ENCODE assay signal across 8 cellular contexts in the genomic region with DNA sequence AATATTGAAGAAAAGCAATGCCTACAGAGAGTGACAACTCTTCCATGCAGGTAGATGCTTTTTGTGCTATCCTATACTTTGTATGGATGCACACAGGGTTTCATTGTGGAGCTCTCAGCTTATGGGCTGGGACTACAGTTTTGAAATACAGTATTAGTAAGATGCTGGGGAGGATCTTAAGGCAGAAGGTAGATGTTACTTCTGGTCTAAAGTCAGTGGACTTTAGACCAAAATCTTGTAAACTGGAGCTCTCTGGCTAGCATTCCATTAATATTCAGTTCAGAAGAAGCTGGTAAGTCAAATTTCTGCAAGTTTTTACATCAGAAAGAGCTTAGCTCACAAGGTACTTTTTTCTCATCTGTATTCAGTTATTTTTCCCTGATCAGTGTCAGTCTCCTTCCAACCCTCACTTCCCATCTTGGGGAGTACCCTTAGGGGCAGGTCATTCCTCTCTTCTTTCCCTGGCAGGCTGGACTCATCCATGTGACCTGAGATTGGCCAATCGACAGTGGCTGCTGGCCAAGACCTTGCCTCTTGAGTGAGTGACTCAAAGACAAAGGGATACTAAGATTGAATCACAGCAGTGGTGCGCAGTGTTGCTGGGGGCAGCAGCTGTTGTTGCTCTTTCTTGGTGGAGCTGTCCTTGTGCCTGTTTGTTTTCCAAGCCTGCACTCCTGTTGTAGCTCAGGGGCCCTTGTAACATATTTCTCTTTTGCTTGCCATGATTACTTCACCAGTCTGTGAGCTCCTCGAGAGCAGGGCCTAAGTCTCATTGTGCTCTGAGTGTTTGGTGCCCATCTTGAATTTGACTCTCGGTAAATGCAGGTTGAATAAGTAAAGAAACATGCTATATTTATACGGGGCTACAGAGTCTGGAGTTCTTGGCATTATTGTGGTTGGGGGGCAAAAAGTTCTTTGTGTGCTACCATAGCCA. TPM values are rescaled to one million over a fixed set of nuclear protein-coding genes. Genes with fewer than 3 reads are reported as not detected.
A peak's percentile ranks its signal among the peaks of the same experiment; 100 is the strongest.
DNase-seq lines count a peak whose midpoint lies in the region; ATAC-seq, FAIRE-seq and TF ChIP-seq lines count a peak whose summit lies in the region.

No MANE protein-coding gene starts in this region.

- no peaks in the 10 kb centered on the region for H3K27me3 ChIP-seq in MM.1S (replicated peaks; ENCODE audit: insufficient read depth, low read length)

- no peaks in the 10 kb centered on the region for H4K20me1 ChIP-seq in MM.1S (ENCODE audit: insufficient read depth, low read length)

- no peak for ATAC-seq in central memory CD8-positive, alpha-beta T cell (replicated peaks; ENCODE audit: extremely low read depth, poor library complexity, severe bottlenecking)

- H3K4me1 Mint-ChIP-seq in T-helper 2 cell treated with Interferon-gamma antibody and Interleukin-4, amounts not matched to agents 5 μg/mL and 100 μg/mL, for 36 hours (ENCODE audit: low read depth): peaks cover 34% of the 10 kb centered on the region
- H3K4me1 Mint-ChIP-seq in central memory CD8-positive, alpha-beta T cell: peaks cover 55% of the 10 kb centered on the region

- H2AFZ ChIP-seq in MM.1S (ENCODE audit: low read length): peak overlapping the region; percentile 43; the same call in 1 of the 2 replicates

- H3K9me3 ChIP-seq in MM.1S (replicated peaks; ENCODE audit: insufficient read depth, low read length) (no peaks in the 10 kb centered on the region), kidney (ENCODE audit: control insufficient read depth in 1 of 2, low read length in 2 of 2) (no peaks in the 10 kb centered on the region)

- peaks cover 19% of the 10 kb centered on the region for H3K79me2 ChIP-seq in MM.1S (ENCODE audit: low read length)

- TF ChIP-seq CTCF in MM.1S (IDR thresholded peaks at IDR 0.05; ENCODE audit: low read length) (no peak), kidney (IDR thresholded peaks at IDR 0.05; ENCODE audit: borderline replicate concordance, extremely low read depth, insufficient read depth) (no peak)

- H3K9me2 ChIP-seq in MM.1S (replicated peaks; ENCODE audit: insufficient read depth, low read length): no peaks in the 10 kb centered on the region

- peak; percentile 93 for DNase-seq in ELF-1 (ENCODE audit: low read depth, low spot score)
- no peak for DNase-seq in MM.1S
- peak; percentile 52 for DNase-seq in T-helper 2 cell treated with Interferon-gamma antibody and Interleukin-4, amounts not matched to agents 5 μg/mL and 100 μg/mL, for 36 hours (ENCODE audit: low spot score)
- DNase-seq in central memory CD8-positive, alpha-beta T cell (ENCODE audit: low spot score in 2 of 2): no peak
- peak; percentile 97 for DNase-seq in kidney
- no peak for DNase-seq in NCI-H526 treated with DMSO at 0.1 percent for 48 hours (lab: John Stamatoyannopoulos, UW)
- DNase-seq in GM19238 (ENCODE audit: insufficient read length, low spot score): no peak

- H3K27ac Mint-ChIP-seq in T-helper 2 cell treated with Interferon-gamma antibody and Interleukin-4, amounts not matched to agents 5 μg/mL and 100 μg/mL, for 36 hours: peak overlapping the region; percentile 98
- H3K27ac Mint-ChIP-seq in central memory CD8-positive, alpha-beta T cell (ENCODE audit: low read depth): peak overlapping the region; percentile 98

- H3K36me3 ChIP-seq in MM.1S (replicated peaks; ENCODE audit: insufficient read depth, low read length) (no peaks in the 10 kb centered on the region), kidney (ENCODE audit: control insufficient read depth in 1 of 2, insufficient read depth in 2 of 2, low read length in 2 of 2) (no peaks in the 10 kb centered on the region)

- peaks cover 10% of the 10 kb centered on the region for H3K36me3 Mint-ChIP-seq in T-helper 2 cell treated with Interferon-gamma antibody and Interleukin-4, amounts not matched to agents 5 μg/mL and 100 μg/mL, for 36 hours (ENCODE audit: low read depth)
- peaks cover 20% of the 10 kb centered on the region for H3K36me3 Mint-ChIP-seq in central memory CD8-positive, alpha-beta T cell (ENCODE audit: insufficient read depth)

- H3K27ac ChIP-seq in MM.1S (ENCODE audit: low read length) (peak overlapping the region; percentile 87), kidney (ENCODE audit: low read depth in 2 of 2, low read length in 2 of 2) (peak overlapping the region; percentile 88 to 95), skin epidermis (peak overlapping the region; percentile 63 to 99 (median 88))

- intact Hi-C loops in kidney (cut with DNase I): no loop called here

- H3K9ac ChIP-seq in MM.1S (ENCODE audit: low read length) (peak overlapping the region; percentile 52; the same call in 1 of the 2 replicates), kidney (ENCODE audit: low read length in 2 of 2) (peak overlapping the region in 1 of 2 donors; percentile 37)

- peaks cover 34% of the 10 kb centered on the region for H3F3A ChIP-seq in MM.1S (ENCODE audit: insufficient read depth, low read length)

- no peak for FAIRE-seq in kidney (lab: Jason Lieb, UNC)

- peak overlapping the region; percentile 82 for H3K4me2 ChIP-seq in MM.1S (ENCODE audit: low read depth, low read length)

- H3K4me1 ChIP-seq in MM.1S (ENCODE audit: low read length): peaks cover 29% of the 10 kb centered on the region
- peaks cover 17 to 18% of the 10 kb centered on the region in 2 donors for H3K4me1 ChIP-seq in kidney (ENCODE audit: control insufficient read depth in 1 of 2, insufficient read depth in 1 of 2, low read depth in 1 of 2, low read length in 2 of 2)

- peak overlapping the region; percentile 89 for H3K4me3 Mint-ChIP-seq in T-helper 2 cell treated with Interferon-gamma antibody and Interleukin-4, amounts not matched to agents 5 μg/mL and 100 μg/mL, for 36 hours
- H3K4me3 Mint-ChIP-seq in central memory CD8-positive, alpha-beta T cell: peak overlapping the region; percentile 84

- no peaks in the 10 kb centered on the region for H3K27me3 Mint-ChIP-seq in T-helper 2 cell treated with Interferon-gamma antibody and Interleukin-4, amounts not matched to agents 5 μg/mL and 100 μg/mL, for 36 hours (ENCODE audit: low read depth)
- no peaks in the 10 kb centered on the region for H3K27me3 Mint-ChIP-seq in central memory CD8-positive, alpha-beta T cell

- H3K4me3 ChIP-seq in MM.1S (ENCODE audit: low read length) (0 out of 2 replicates have a peak overlapping the region, but pooled peaks have one; percentile 0), kidney (ENCODE audit: low read length in 2 of 2) (peak overlapping the region in 1 of 2 donors; percentile 12), skin epidermis (no peak overlapping the region)

- peaks cover 7% of the 10 kb centered on the region for H3K9me3 Mint-ChIP-seq in T-helper 2 cell treated with Interferon-gamma antibody and Interleukin-4, amounts not matched to agents 5 μg/mL and 100 μg/mL, for 36 hours
- no peaks in the 10 kb centered on the region for H3K9me3 Mint-ChIP-seq in central memory CD8-positive, alpha-beta T cell

RNA-seq across cellular contexts. Expression of a gene that starts 2.8 kb away (rescaled TPM):
- total RNA-seq in kidney: 48.4 TPM
- polyA plus RNA-seq in kidney (ENCODE audit: insufficient read depth, low read depth, low replicate concordance): 12.3 TPM

RNA-seq across cellular contexts. Expression of a gene that starts 26.9 kb away (rescaled TPM):
- 304 TPM for total RNA-seq in kidney
- polyA plus RNA-seq in kidney (ENCODE audit: insufficient read depth, low read depth, low replicate concordance): 148 TPM

Comparison
In these comparisons a context has a peak if more than half of its experiments do, and no peak if none do; other contexts are left out.
1. DNase-seq: peak in ELF-1 (single experiment), T-helper 2 cell treated with Interferon-gamma antibody and Interleukin-4, amounts not matched to agents 5 μg/mL and 100 μg/mL, for 36 hours (single experiment) and kidney (single experiment); none in MM.1S (single experiment), central memory CD8-positive, alpha-beta T cell (0 of 2), NCI-H526 treated with DMSO at 0.1 percent for 48 hours (single experiment) and GM19238 (single experiment).
2. Peak in every context shown above with its lines, with median percentiles within 50 percentile points of each other: H3K27ac ChIP-seq.